Comparison of ENCODE assay signal across 11 cellular contexts in the genomic region with DNA sequence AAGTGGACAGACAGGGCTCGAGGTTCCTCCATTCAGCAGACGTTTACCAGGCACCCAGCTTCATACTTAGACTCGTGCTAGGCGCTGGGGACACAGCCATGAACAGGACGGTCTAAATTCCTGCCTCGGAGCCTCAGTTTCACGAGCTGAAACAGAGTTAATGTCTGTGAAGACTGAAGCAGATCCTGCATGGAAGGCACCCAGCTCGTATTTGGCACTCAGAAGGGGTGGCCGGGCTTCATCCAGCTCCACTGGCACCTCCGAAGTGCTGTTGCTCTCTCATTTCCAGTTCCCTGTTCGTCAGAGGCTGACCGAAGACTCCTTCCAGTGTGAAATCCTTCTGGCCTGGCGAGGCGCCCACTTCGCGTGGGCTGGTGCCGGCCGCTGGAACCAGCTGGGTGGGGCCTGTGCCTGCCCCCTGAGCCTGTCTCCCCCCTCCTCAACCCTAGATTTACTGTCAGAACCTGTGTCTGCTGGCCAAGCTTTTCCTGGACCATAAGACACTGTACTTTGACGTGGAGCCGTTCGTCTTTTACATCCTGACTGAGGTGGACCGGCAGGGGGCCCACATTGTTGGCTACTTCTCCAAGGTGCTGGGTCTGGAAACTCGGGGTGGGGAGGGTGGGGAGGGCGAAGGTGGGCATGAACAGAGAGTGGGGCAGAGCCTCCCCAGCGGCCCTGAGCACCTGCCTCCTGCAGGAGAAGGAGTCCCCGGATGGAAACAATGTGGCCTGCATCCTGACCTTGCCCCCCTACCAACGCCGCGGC. TPM values are rescaled to one million over a fixed set of nuclear protein-coding genes. Genes with fewer than 3 reads are reported as not detected.
DNase-seq lines count a peak whose midpoint lies in the region; ATAC-seq and TF ChIP-seq lines count a peak whose summit lies in the region.
"Had no signal": no experiment of that assay in that cellular context is flagged by ENCODE, and none has a peak within 500 bp of the region (broad histone marks: within the 10 kb centered on the region; RNA-seq: fewer than 3 reads in every experiment).

No MANE protein-coding gene starts in this region.

- intact Hi-C loops in upper lobe of right lung (cut with DNase I): no loop called here

- peaks cover 48% of the 10 kb centered on the region for H3K4me1 ChIP-seq in upper lobe of right lung

- H3K9me3 ChIP-seq in upper lobe of right lung: no peaks in the 10 kb centered on the region

- no peak for TF ChIP-seq CTCF in VCaP (conservative IDR thresholded peaks at IDR 0.05)
- peak; percentile 17 for TF ChIP-seq CTCF in fibroblast of mammary gland (conservative IDR thresholded peaks at IDR 0.05; ENCODE audit: control insufficient read depth, insufficient read depth, low read depth, low read length)
- TF ChIP-seq CTCF in omental fat pad (IDR thresholded peaks at IDR 0.05): no peak
- peak; percentile 6 for TF ChIP-seq CTCF in upper lobe of right lung (IDR thresholded peaks at IDR 0.05)

- H3K4me3 ChIP-seq in fibroblast of mammary gland (ENCODE audit: control insufficient read depth, low read depth, low read length) (no peak overlapping the region), upper lobe of right lung (peak overlapping the region; percentile 21)

- H3K27ac ChIP-seq in VCaP (peak overlapping the region; percentile 73), upper lobe of right lung (peak overlapping the region; percentile 96)

- DNase-seq in fibroblast of mammary gland (ENCODE audit: low read depth) (peak; percentile 61), omental fat pad (ENCODE audit: low spot score) (peak; percentile 65), upper lobe of right lung (peak; percentile 91)
- no peak for DNase-seq in activated effector memory CD4-positive, alpha-beta T cell treated with anti-CD3 and anti-CD28 coated beads, Interleukin-2, amount 50 U/mL, for 16 hours
- DNase-seq: NCI-H510A treated with DMSO at 0.1 percent for 48 hours; stimulated activated CD4-positive, alpha-beta T cell treated with anti-CD3 and anti-CD28 coated beads, Interleukin-4, amount 100 ng/mL, for 4 hours; SW 1271 had no signal

- peak; percentile 82 for ATAC-seq in omental fat pad (ENCODE audit: low FRiP score)
- peak; percentile 32 for ATAC-seq in upper lobe of right lung
- no peak for ATAC-seq in GM21529 (IDR thresholded peaks at IDR 0.05; ENCODE audit: unreplicated experiment)
- no peak for ATAC-seq in esophagus mucosa

- peaks cover 40% of the 10 kb centered on the region for H3K36me3 ChIP-seq in upper lobe of right lung

- no peaks in the 10 kb centered on the region for H3K27me3 ChIP-seq in upper lobe of right lung

RNA-seq across cellular contexts. Expression of a gene that starts 5.8 kb away (rescaled TPM):
- 1 to 10 TPM in 2 of 4 donors, under 1 TPM in 1, not detected in 1; 0.31 to 2.6 (median 2.6) TPM for total RNA-seq in omental fat pad
- total RNA-seq in upper lobe of right lung: 103 TPM
- total RNA-seq in esophagus mucosa: 59.3 TPM
- total RNA-seq: LHCN-M2 had no signal

RNA-seq across cellular contexts. Expression of a gene that starts 12.3 kb away (rescaled TPM):
- total RNA-seq in omental fat pad (10 to 100 TPM; 39.4 to 72.2 (median 49.1) TPM), upper lobe of right lung (80.4 TPM), esophagus mucosa (25.5 TPM)

RNA-seq across cellular contexts. Expression of a gene that starts 20.1 kb away (rescaled TPM):
- total RNA-seq in omental fat pad (1 to 10 TPM; 4.1 to 8.8 (median 6.8) TPM), upper lobe of right lung (3.5 TPM), esophagus mucosa (1.5 TPM)

RNA-seq across cellular contexts. Expression of a gene that starts 21.6 kb away (rescaled TPM):
- total RNA-seq in omental fat pad (10 to 100 TPM; 34.5 to 52.5 (median 43.4) TPM), upper lobe of right lung (33.3 TPM), esophagus mucosa (21.5 TPM)

RNA-seq across cellular contexts. Expression of a gene that starts 35.2 kb away (rescaled TPM):
- total RNA-seq in omental fat pad (100 to 1,000 TPM in 2 of 4 donors, 10 to 100 TPM in 2; 85.6 to 128 (median 99.3) TPM), upper lobe of right lung (72.7 TPM), esophagus mucosa (22.3 TPM)

Comparison
In these comparisons a context has a peak if more than half of its experiments do, and no peak if none do; other contexts are left out.
1. CTCF ChIP-seq: peak in fibroblast of mammary gland (single experiment) and upper lobe of right lung (single experiment); none in VCaP (single experiment) and omental fat pad (0 of 3).
2. ATAC-seq: peak in omental fat pad (single experiment) and upper lobe of right lung (single experiment); none in GM21529 (single experiment) and esophagus mucosa (single experiment).
3. RNA of a gene that starts 5.8 kb away (total RNA-seq): 103 TPM in upper lobe of right lung (single experiment) and 59.3 TPM in esophagus mucosa (single experiment); 0.31 to 2.6 TPM in omental fat pad; every median in the first group is over 10 times any median in the second.